In genomic region chr9:18632624-18633407, GRCh38 we compare ENCODE assay signal across 11 cellular contexts.
DNase-seq lines count a peak whose midpoint lies in the region; ATAC-seq and TF ChIP-seq lines count a peak whose summit lies in the region.
"Had no signal": no experiment of that assay in that cellular context is flagged by ENCODE, and none has a peak within 500 bp of the region (broad histone marks: within the 10 kb centered on the region; RNA-seq: fewer than 3 reads in every experiment).

No MANE protein-coding gene starts in this region.

- ATAC-seq in activated CD4-positive, CD25-positive, alpha-beta regulatory T cell treated with anti-CD3 and anti-CD28 coated beads, Interleukin-2, amount 50 U/mL, for 24 hours: no peak

- no peak overlapping the region for H3K4me3 ChIP-seq in brain microvascular endothelial cell (ENCODE audit: low read depth, low read length)
- H3K4me3 ChIP-seq in left ventricle myocardium inferior: no peak overlapping the region
- peak overlapping the region; percentile 13 for H3K4me3 ChIP-seq in skeletal muscle satellite cell (ENCODE audit: low read length)
- H3K4me3 ChIP-seq: SK-N-MC had no signal

- H3K27me3 ChIP-seq in brain microvascular endothelial cell (replicated peaks) (no peaks in the 10 kb centered on the region), left ventricle myocardium inferior (ENCODE audit: low read depth) (no peaks in the 10 kb centered on the region), skeletal muscle satellite cell (ENCODE audit: control insufficient read depth, insufficient read depth, low read length) (no peaks in the 10 kb centered on the region)

- peaks cover 4% of the 10 kb centered on the region for H3K9me3 ChIP-seq in left ventricle myocardium inferior (replicated peaks)
- H3K9me3 ChIP-seq in skeletal muscle satellite cell (replicated peaks; ENCODE audit: low read length): no peaks in the 10 kb centered on the region

- DNase-seq in H4 (ENCODE audit: low spot score) (peak; percentile 71), brain microvascular endothelial cell (peak; percentile 90), left ventricle myocardium inferior (no peak), T1000 (lab: John Stamatoyannopoulos, UW) (no peak), iPS-NIHi11 (ENCODE audit: low spot score) (no peak), DMS 273 (lab: John Stamatoyannopoulos, UW; ENCODE audit: unreplicated experiment) (no peak)
- DNase-seq: endodermal cell, NCI-H1436 treated with DMSO at 0.1 percent for 48 hours had no signal

- peak overlapping the region; percentile 93 for H3K27ac ChIP-seq in brain microvascular endothelial cell
- H3K27ac ChIP-seq in left ventricle myocardium inferior (replicated peaks): peak overlapping the region; percentile 79
- H3K27ac ChIP-seq: SK-N-MC had no signal

- H3K4me1 ChIP-seq in left ventricle myocardium inferior (peaks cover 25% of the 10 kb centered on the region), skeletal muscle satellite cell (ENCODE audit: control insufficient read depth, insufficient read depth, low read length) (peaks cover 36% of the 10 kb centered on the region)

- H3K36me3 ChIP-seq in brain microvascular endothelial cell (replicated peaks): no peaks in the 10 kb centered on the region
- no peaks in the 10 kb centered on the region for H3K36me3 ChIP-seq in left ventricle myocardium inferior
- H3K36me3 ChIP-seq in skeletal muscle satellite cell (ENCODE audit: insufficient read depth, low read length): peaks cover 9% of the 10 kb centered on the region

- in situ Hi-C loops in brain microvascular endothelial cell (cut with HindIII; ENCODE audit: low pct_ligation_motif_present, low sequenced_read_pairs): no loop called here

- no peak for TF ChIP-seq CTCF in brain microvascular endothelial cell (IDR thresholded peaks at IDR 0.05; ENCODE audit: low read depth, low read length, missing control alignments)
- no peak for TF ChIP-seq CTCF in left ventricle myocardium inferior (IDR thresholded peaks at IDR 0.05; ENCODE audit: borderline replicate concordance)

- peak overlapping the region; percentile 51 for H3K9ac ChIP-seq in skeletal muscle satellite cell (ENCODE audit: low read depth, low read length)

- H3K4me2 ChIP-seq in skeletal muscle satellite cell (ENCODE audit: low read length): peak overlapping the region; percentile 70

- intact Hi-C loops in left ventricle myocardium inferior (cut with micrococcal nuclease): no loop called here

Comparison
In these comparisons a context has a peak if more than half of its experiments do, and no peak if none do; other contexts are left out.
1. DNase-seq: peak in H4 (single experiment) and brain microvascular endothelial cell (single experiment); none in left ventricle myocardium inferior (single experiment), T1000 (single experiment), iPS-NIHi11 (single experiment) and DMS 273 (single experiment).